1 cellular context compared by ENCODE assay signal in genomic region chr19:47112664-47113445, GRCh38.
TF ChIP-seq lines count a peak whose summit lies in the region.

No MANE protein-coding gene starts in this region.

TF ChIP-seq in HEK293, 187 proteins besides CTCF, POLR2A, EP300 and RAD21 (continued from another document):
- TF ChIP-seq, protein P1, sequence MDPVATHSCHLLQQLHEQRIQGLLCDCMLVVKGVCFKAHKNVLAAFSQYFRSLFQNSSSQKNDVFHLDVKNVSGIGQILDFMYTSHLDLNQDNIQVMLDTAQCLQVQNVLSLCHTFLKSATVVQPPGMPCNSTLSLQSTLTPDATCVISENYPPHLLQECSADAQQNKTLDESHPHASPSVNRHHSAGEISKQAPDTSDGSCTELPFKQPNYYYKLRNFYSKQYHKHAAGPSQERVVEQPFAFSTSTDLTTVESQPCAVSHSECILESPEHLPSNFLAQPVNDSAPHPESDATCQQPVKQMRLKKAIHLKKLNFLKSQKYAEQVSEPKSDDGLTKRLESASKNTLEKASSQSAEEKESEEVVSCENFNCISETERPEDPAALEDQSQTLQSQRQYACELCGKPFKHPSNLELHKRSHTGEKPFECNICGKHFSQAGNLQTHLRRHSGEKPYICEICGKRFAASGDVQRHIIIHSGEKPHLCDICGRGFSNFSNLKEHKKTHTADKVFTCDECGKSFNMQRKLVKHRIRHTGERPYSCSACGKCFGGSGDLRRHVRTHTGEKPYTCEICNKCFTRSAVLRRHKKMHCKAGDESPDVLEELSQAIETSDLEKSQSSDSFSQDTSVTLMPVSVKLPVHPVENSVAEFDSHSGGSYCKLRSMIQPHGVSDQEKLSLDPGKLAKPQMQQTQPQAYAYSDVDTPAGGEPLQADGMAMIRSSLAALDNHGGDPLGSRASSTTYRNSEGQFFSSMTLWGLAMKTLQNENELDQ (tag by site-specific recombination; IDR thresholded peaks at IDR 0.05; ENCODE audit: low read depth) = no peak
- TF ChIP-seq ZNF146 (tag by site-specific recombination; IDR thresholded peaks at IDR 0.05) (no peak), PRDM1 (tag by site-specific recombination; IDR thresholded peaks at IDR 0.05) (no peak), HOXA7 (CRISPR knock-in tag; IDR thresholded peaks at IDR 0.05; ENCODE audit: borderline replicate concordance) (no peak), ZNF112 (tag by site-specific recombination; IDR thresholded peaks at IDR 0.05) (no peak), ZBTB11 (tag by site-specific recombination; conservative IDR thresholded peaks at IDR 0.05; ENCODE audit: low read depth) (no peak), ZNF274 (IDR thresholded peaks at IDR 0.05; ENCODE audit: low read length) (no peak), ZNF274 (tag by site-specific recombination; IDR thresholded peaks at IDR 0.05; ENCODE audit: borderline replicate concordance) (no peak), ZNF202 (tag by site-specific recombination; IDR thresholded peaks at IDR 0.05; ENCODE audit: borderline replicate concordance) (no peak), ZNF223 (tag by site-specific recombination; IDR thresholded peaks at IDR 0.05) (0 out of 2 replicates have a peak, but pooled peaks have one; percentile 55), KLF9 (tag by site-specific recombination; IDR thresholded peaks at IDR 0.05; ENCODE audit: low read depth) (peak; percentile 38)
- TF ChIP-seq, protein P2, sequence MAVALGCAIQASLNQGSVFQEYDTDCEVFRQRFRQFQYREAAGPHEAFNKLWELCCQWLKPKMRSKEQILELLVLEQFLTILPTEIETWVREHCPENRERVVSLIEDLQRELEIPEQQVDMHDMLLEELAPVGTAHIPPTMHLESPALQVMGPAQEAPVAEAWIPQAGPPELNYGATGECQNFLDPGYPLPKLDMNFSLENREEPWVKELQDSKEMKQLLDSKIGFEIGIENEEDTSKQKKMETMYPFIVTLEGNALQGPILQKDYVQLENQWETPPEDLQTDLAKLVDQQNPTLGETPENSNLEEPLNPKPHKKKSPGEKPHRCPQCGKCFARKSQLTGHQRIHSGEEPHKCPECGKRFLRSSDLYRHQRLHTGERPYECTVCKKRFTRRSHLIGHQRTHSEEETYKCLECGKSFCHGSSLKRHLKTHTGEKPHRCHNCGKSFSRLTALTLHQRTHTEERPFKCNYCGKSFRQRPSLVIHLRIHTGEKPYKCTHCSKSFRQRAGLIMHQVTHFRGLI (tag by site-specific recombination; IDR thresholded peaks at IDR 0.05) = no peak
- TF ChIP-seq, protein P3, sequence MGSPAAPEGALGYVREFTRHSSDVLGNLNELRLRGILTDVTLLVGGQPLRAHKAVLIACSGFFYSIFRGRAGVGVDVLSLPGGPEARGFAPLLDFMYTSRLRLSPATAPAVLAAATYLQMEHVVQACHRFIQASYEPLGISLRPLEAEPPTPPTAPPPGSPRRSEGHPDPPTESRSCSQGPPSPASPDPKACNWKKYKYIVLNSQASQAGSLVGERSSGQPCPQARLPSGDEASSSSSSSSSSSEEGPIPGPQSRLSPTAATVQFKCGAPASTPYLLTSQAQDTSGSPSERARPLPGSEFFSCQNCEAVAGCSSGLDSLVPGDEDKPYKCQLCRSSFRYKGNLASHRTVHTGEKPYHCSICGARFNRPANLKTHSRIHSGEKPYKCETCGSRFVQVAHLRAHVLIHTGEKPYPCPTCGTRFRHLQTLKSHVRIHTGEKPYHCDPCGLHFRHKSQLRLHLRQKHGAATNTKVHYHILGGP (tag by site-specific recombination; IDR thresholded peaks at IDR 0.05) = no peak
